8 cellular contexts compared by ENCODE assay signal in genomic region chr16:53346-54236, GRCh38. TPM values are rescaled to one million over a fixed set of nuclear protein-coding genes. Genes with fewer than 3 reads are reported as not detected.
DNase-seq lines count a peak whose midpoint lies in the region; ATAC-seq and TF ChIP-seq lines count a peak whose summit lies in the region.

POLR3K (minus strand) TSS chr16:53608; CDS start chr16:53586, 22 bp downstream.
SNRNP25 (plus strand) TSS chr16:53828; CDS start chr16:54017, 189 bp downstream.

- DNase-seq in Ammon's horn (ENCODE audit: low spot score) (peak; percentile 98), NCI-H510A (lab: John Stamatoyannopoulos, UW) (peak; percentile 89), cerebellum (ENCODE audit: low spot score) (peak; percentile 99), kidney tubule cell (ENCODE audit: low spot score) (peak; percentile 98)
- peak; percentile 97 for DNase-seq in activated CD4-positive, alpha-beta T cell treated with anti-CD3 and anti-CD28 coated beads for 1 hour
- peak; percentile 95 to 96 for DNase-seq in stimulated activated CD4-positive, alpha-beta T cell treated with anti-CD3 and anti-CD28 coated beads, Interleukin-1b, Interleukin-23, amount 100 ng/mL, for 1 hour (ENCODE audit: low read depth in 2 of 2)

- peak; percentile 87 for TF ChIP-seq POLR2A in GM19193 (IDR thresholded peaks at IDR 0.05; ENCODE audit: extremely low read depth, insufficient read depth, insufficient read length)

- peak; percentile 92 for ATAC-seq in HG03432 (IDR thresholded peaks at IDR 0.05; ENCODE audit: unreplicated experiment)

RNA-seq across cellular contexts. Expression of gene POLR3K, which starts in this region (rescaled TPM):
- total RNA-seq in cerebellum, result 3.4 TPM

RNA-seq across cellular contexts. Expression of gene SNRNP25, which starts in this region (rescaled TPM):
- total RNA-seq in cerebellum, result 13.0 TPM

Comparison
In these comparisons a context has a peak if more than half of its experiments do, and no peak if none do; other contexts are left out.
1. Peak in every context shown above with its lines: DNase-seq and ATAC-seq.